32 cellular contexts compared by ENCODE assay signal in genomic region chr3:4029135-4029534, GRCh38.
"Had no signal": no experiment of that assay in that cellular context is flagged by ENCODE, and none has a peak within 500 bp of the region (broad histone marks: within the 10 kb centered on the region; RNA-seq: fewer than 3 reads in every experiment).

No MANE protein-coding gene starts in this region.

- H3K36me3 ChIP-seq: brain microvascular endothelial cell had no signal

- ATAC-seq: activated naive CD8-positive, alpha-beta T cell treated with anti-CD3 and anti-CD28 coated beads, Interleukin-2, amount 50 U/mL, for 24 hours; activated T-cell treated with anti-CD3 and anti-CD28 coated beads, Interleukin-2, amount 50 U/mL, for 4 hours; K562; Panc1; SK-N-SH treated with all-trans-retinoic acid at 6 μM for 48 hours had no signal

- H3K4me3 ChIP-seq: K562 had no signal

- H3K27me3 ChIP-seq: brain microvascular endothelial cell had no signal

- DNase-seq: activated B cell treated with CpG ODN at 0.5 μM for 24 hours; activated CD4-positive, alpha-beta memory T cell treated with anti-CD3 and anti-CD28 coated beads for 36 hours; activated CD4-positive, alpha-beta T cell treated with anti-CD3 and anti-CD28 coated beads for 4 hours; activated CD4-positive, alpha-beta T cell treated with anti-CD3 and anti-CD28 coated beads, Interleukin-2, amount 50 U/mL, for 1 hour; activated CD4-positive, CD25-positive, alpha-beta regulatory T cell treated with anti-CD3 and anti-CD28 coated beads, Interleukin-2, amount 50 U/mL, for 72 hours; activated CD8-positive, alpha-beta memory T cell treated with anti-CD3 and anti-CD28 coated beads, Interleukin-2, amount 50 U/mL, for 4 hours; activated effector memory CD4-positive, alpha-beta T cell treated with Interleukin-2 at 50 U/mL for 16 hours; activated naive CD4-positive, alpha-beta T cell treated with anti-CD3 and anti-CD28 coated beads, Interleukin-2, amount 10 ng/mL, durations not matched to agents 7 days and 5 days; activated naive CD8-positive, alpha-beta T cell treated with anti-CD3 and anti-CD28 coated beads, Interleukin-2, amount 50 U/mL, for 24 hours; activated T-cell treated with anti-CD3 and anti-CD28 coated beads for 4 hours; activated T-cell treated with anti-CD3 and anti-CD28 coated beads, Interleukin-2, amount 50 U/mL, for 4 hours; anterior cingulate cortex; brain microvascular endothelial cell; NCI-H1092 treated with DMSO at 0.1 percent for 48 hours; NCI-H1417; NCI-H146; NCI-H187; NCI-H2029 treated with DMSO at 0.1 percent for 48 hours; NCI-H2107; NCI-H2171; NCI-H446; NCI-H510A treated with DMSO at 0.1 percent for 48 hours; NCI-H526 treated with DMSO at 0.1 percent for 48 hours; NCI-H774; SIG-M5; T-helper 1 cell; T-helper 2 cell; T-helper 9 cell had no signal

- H3K27ac ChIP-seq: brain microvascular endothelial cell, VCaP had no signal
